In genomic region chr4:33262809-33263208, GRCh38 we compare ENCODE assay signal across 19 cellular contexts.
A peak's percentile ranks its signal among the peaks of the same experiment; 100 is the strongest.
DNase-seq lines count a peak whose midpoint lies in the region; ATAC-seq and TF ChIP-seq lines count a peak whose summit lies in the region.
"Had no signal": no experiment of that assay in that cellular context is flagged by ENCODE, and none has a peak within 500 bp of the region (broad histone marks: within the 10 kb centered on the region; RNA-seq: fewer than 3 reads in every experiment).

No MANE protein-coding gene starts in this region.

- peak overlapping the region; percentile 20; the same call in 1 of the 2 replicates for H3K4me2 ChIP-seq in PC-3 (ENCODE audit: low read length)
- H3K4me2 ChIP-seq in fibroblast of lung (ENCODE audit: extremely low read depth, insufficient read depth, low read length) = no peak overlapping the region
- H3K4me2 ChIP-seq: GM23338, SK-N-SH had no signal

- POLR2A ChIA-PET in PC-3 (lab: Charles Lee; ENCODE audit: unreplicated experiment) = no interaction called here

- H3F3A ChIP-seq in PC-3 (ENCODE audit: low read length, unreplicated experiment) = no peaks in the 10 kb centered on the region

- intact Hi-C loops in PC-3 (cut with micrococcal nuclease) = no loop called here

- peak; percentile 100 for ATAC-seq in PC-3
- ATAC-seq in HG03460 (IDR thresholded peaks at IDR 0.05; ENCODE audit: unreplicated experiment) = no peak
- no peak for ATAC-seq in GM19035 (IDR thresholded peaks at IDR 0.05; ENCODE audit: unreplicated experiment)
- ATAC-seq: GM23338; left lung; mucosa of descending colon; stimulated activated effector memory CD8-positive, alpha-beta T cell treated with anti-CD3 and anti-CD28 coated beads, Interleukin-12 subunit alpha, Interleukin-12 subunit beta, amount 100 ng/mL, for 72 hours had no signal

- H3K4me3 ChIP-seq in PC-3 (ENCODE audit: low read length) (no peak overlapping the region), fibroblast of lung (replicated peaks in 1 of 4; ENCODE audit: control extremely low read depth in 1 of 4, insufficient read depth in 1 of 4, low read depth in 3 of 4, low read length in 4 of 4) (no peak overlapping the region), retinal pigment epithelial cell (ENCODE audit: low read length) (no peak overlapping the region)
- H3K4me3 ChIP-seq: GM23338, left lung, mucosa of descending colon, Peyer's patch, thoracic aorta had no signal

- no peaks in the 10 kb centered on the region for H3K9me3 ChIP-seq in PC-3 (ENCODE audit: low read length)
- no peaks in the 10 kb centered on the region for H3K9me3 ChIP-seq in fibroblast of lung (ENCODE audit: control insufficient read depth, insufficient read depth, low read depth, low read length)
- H3K9me3 ChIP-seq: left lung, Peyer's patch, SK-N-SH, thoracic aorta had no signal

- H4K20me1 ChIP-seq in PC-3 (ENCODE audit: low read length) (no peaks in the 10 kb centered on the region), fibroblast of lung (ENCODE audit: control insufficient read depth, extremely low read depth, insufficient read depth, low read length) (no peaks in the 10 kb centered on the region)

- H3K27me3 ChIP-seq in PC-3 (ENCODE audit: low read length) = no peaks in the 10 kb centered on the region
- no peaks in the 10 kb centered on the region for H3K27me3 ChIP-seq in fibroblast of lung (ENCODE audit: control insufficient read depth, insufficient read depth, low read length)
- H3K27me3 ChIP-seq: left lung, Peyer's patch had no signal

- H3K9ac ChIP-seq in PC-3 (ENCODE audit: low read length) (no peak overlapping the region), fibroblast of lung (ENCODE audit: insufficient read depth, low read length) (no peak overlapping the region)
- H3K9ac ChIP-seq: SK-N-SH had no signal

- no peaks in the 10 kb centered on the region for H3K36me3 ChIP-seq in PC-3 (ENCODE audit: low read depth, low read length)
- no peaks in the 10 kb centered on the region for H3K36me3 ChIP-seq in fibroblast of lung (ENCODE audit: control insufficient read depth, insufficient read depth, low read length)
- H3K36me3 ChIP-seq: left lung, Peyer's patch, thoracic aorta had no signal

- H3K4me1 ChIP-seq in PC-3 (ENCODE audit: insufficient read depth, low read length) = peaks cover 8% of the 10 kb centered on the region
- no peaks in the 10 kb centered on the region for H3K4me1 ChIP-seq in fibroblast of lung (ENCODE audit: control insufficient read depth, extremely low read depth, insufficient read depth, low read length)
- H3K4me1 ChIP-seq: left lung, Peyer's patch had no signal

- H3K9me2 ChIP-seq in PC-3 (replicated peaks; ENCODE audit: low read length) = no peaks in the 10 kb centered on the region
- H3K9me2 ChIP-seq: SK-N-SH had no signal

- DNase-seq in ELR (ENCODE audit: low read depth) (peak; percentile 95), PC-3 (peak; percentile 64), fibroblast of lung (ENCODE audit: low read depth in 2 of 2) (peak; percentile 3 to 82), retinal pigment epithelial cell (ENCODE audit: low read depth) (peak; percentile 2), NCI-H128 (lab: John Stamatoyannopoulos, UW; ENCODE audit: unreplicated experiment) (no peak)
- DNase-seq: dermis blood vessel endothelial cell, left lung, MM.1S, mucosa of descending colon, NCI-H187, Peyer's patch, retina, SK-N-SH had no signal

- no peaks in the 10 kb centered on the region for H3K79me2 ChIP-seq in PC-3 (ENCODE audit: low read length)
- no peaks in the 10 kb centered on the region for H3K79me2 ChIP-seq in fibroblast of lung (ENCODE audit: control insufficient read depth, insufficient read depth, low read length)

- BruUV-seq in PC-3 (replicated peaks; lab: Mats Ljungman, UMichigan) = no TSS peak

- TF ChIP-seq CTCF in PC-3 (conservative IDR thresholded peaks at IDR 0.05; ENCODE audit: low read depth, low read length) (no peak), fibroblast of lung (conservative IDR thresholded peaks at IDR 0.05 in 1 of 2, IDR thresholded peaks at IDR 0.05 in 1 of 2; ENCODE audit: low read depth in 1 of 2, low read length in 2 of 2) (no peak), retinal pigment epithelial cell (conservative IDR thresholded peaks at IDR 0.05; ENCODE audit: low read depth, low read length) (no peak)

- H3K27ac ChIP-seq in PC-3 (ENCODE audit: low read length) (peak overlapping the region; percentile 45), fibroblast of lung (ENCODE audit: insufficient read depth, low read length) (no peak overlapping the region)
- H3K27ac ChIP-seq: epithelial cell of prostate, left lung, Peyer's patch, thoracic aorta had no signal

- CTCF ChIA-PET in PC-3 (lab: Charles Lee) = no interaction called here

- H2AFZ ChIP-seq in PC-3 (ENCODE audit: low read length) (no peak overlapping the region), fibroblast of lung (ENCODE audit: low read length) (no peak overlapping the region)
- H2AFZ ChIP-seq: GM23338 had no signal
